In the genomic region with DNA sequence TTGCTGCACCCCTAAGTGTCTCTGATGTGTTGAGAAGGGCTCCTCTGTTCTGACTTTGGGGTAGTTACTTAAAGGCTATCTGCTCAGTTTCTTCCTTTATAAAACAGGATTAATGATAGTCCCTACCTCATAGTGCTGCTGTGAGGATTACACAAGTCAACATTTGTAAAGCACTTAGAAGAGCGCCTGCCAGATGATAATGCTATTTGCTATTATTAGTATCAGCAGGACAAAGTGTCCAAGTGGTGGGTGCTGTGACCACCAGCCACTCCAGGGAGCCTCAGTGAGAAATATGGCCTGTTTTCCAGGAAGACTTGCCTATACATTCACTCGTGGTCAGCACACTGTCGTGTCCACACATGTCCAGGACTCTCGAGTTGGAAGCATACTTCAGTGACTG, we compare ENCODE assay signal across 2 cellular contexts.
TF ChIP-seq lines count a peak whose summit lies in the region.

No MANE protein-coding gene starts in this region.

TF ChIP-seq in H1, 55 proteins besides CTCF, POLR2A, EP300 and RAD21:
- no peak for TF ChIP-seq HDAC6 (IDR thresholded peaks at IDR 0.05; ENCODE audit: low read depth, low read length)
- no peak for TF ChIP-seq CREB1 (IDR thresholded peaks at IDR 0.05)
- TF ChIP-seq SP2 (IDR thresholded peaks at IDR 0.05; ENCODE audit: low read length), result no peak
- no peak for TF ChIP-seq CHD1 (IDR thresholded peaks at IDR 0.05; ENCODE audit: low read depth, low read length)
- no peak for TF ChIP-seq KDM4A (IDR thresholded peaks at IDR 0.05; ENCODE audit: low read depth, low read length, severe bottlenecking)
- TF ChIP-seq TBP (IDR thresholded peaks at IDR 0.05; ENCODE audit: low read depth, low read length), result no peak
- no peak for TF ChIP-seq NANOG (IDR thresholded peaks at IDR 0.05; ENCODE audit: insufficient read depth, low read depth, low read length, poor library complexity, severe bottlenecking)
- TF ChIP-seq GABPA (IDR thresholded peaks at IDR 0.05; ENCODE audit: borderline replicate concordance, insufficient read depth, low read length), result no peak
- no peak for TF ChIP-seq SP1 (IDR thresholded peaks at IDR 0.05; ENCODE audit: low read depth, low read length)
- no peak for TF ChIP-seq SUZ12 (IDR thresholded peaks at IDR 0.05; ENCODE audit: low read length)
- TF ChIP-seq RFX5 (IDR thresholded peaks at IDR 0.05; ENCODE audit: borderline replicate concordance, low read depth, low read length), result no peak
- no peak for TF ChIP-seq PHF8 (conservative IDR thresholded peaks at IDR 0.05; ENCODE audit: low read depth, low read length)
- TF ChIP-seq, protein P1, sequence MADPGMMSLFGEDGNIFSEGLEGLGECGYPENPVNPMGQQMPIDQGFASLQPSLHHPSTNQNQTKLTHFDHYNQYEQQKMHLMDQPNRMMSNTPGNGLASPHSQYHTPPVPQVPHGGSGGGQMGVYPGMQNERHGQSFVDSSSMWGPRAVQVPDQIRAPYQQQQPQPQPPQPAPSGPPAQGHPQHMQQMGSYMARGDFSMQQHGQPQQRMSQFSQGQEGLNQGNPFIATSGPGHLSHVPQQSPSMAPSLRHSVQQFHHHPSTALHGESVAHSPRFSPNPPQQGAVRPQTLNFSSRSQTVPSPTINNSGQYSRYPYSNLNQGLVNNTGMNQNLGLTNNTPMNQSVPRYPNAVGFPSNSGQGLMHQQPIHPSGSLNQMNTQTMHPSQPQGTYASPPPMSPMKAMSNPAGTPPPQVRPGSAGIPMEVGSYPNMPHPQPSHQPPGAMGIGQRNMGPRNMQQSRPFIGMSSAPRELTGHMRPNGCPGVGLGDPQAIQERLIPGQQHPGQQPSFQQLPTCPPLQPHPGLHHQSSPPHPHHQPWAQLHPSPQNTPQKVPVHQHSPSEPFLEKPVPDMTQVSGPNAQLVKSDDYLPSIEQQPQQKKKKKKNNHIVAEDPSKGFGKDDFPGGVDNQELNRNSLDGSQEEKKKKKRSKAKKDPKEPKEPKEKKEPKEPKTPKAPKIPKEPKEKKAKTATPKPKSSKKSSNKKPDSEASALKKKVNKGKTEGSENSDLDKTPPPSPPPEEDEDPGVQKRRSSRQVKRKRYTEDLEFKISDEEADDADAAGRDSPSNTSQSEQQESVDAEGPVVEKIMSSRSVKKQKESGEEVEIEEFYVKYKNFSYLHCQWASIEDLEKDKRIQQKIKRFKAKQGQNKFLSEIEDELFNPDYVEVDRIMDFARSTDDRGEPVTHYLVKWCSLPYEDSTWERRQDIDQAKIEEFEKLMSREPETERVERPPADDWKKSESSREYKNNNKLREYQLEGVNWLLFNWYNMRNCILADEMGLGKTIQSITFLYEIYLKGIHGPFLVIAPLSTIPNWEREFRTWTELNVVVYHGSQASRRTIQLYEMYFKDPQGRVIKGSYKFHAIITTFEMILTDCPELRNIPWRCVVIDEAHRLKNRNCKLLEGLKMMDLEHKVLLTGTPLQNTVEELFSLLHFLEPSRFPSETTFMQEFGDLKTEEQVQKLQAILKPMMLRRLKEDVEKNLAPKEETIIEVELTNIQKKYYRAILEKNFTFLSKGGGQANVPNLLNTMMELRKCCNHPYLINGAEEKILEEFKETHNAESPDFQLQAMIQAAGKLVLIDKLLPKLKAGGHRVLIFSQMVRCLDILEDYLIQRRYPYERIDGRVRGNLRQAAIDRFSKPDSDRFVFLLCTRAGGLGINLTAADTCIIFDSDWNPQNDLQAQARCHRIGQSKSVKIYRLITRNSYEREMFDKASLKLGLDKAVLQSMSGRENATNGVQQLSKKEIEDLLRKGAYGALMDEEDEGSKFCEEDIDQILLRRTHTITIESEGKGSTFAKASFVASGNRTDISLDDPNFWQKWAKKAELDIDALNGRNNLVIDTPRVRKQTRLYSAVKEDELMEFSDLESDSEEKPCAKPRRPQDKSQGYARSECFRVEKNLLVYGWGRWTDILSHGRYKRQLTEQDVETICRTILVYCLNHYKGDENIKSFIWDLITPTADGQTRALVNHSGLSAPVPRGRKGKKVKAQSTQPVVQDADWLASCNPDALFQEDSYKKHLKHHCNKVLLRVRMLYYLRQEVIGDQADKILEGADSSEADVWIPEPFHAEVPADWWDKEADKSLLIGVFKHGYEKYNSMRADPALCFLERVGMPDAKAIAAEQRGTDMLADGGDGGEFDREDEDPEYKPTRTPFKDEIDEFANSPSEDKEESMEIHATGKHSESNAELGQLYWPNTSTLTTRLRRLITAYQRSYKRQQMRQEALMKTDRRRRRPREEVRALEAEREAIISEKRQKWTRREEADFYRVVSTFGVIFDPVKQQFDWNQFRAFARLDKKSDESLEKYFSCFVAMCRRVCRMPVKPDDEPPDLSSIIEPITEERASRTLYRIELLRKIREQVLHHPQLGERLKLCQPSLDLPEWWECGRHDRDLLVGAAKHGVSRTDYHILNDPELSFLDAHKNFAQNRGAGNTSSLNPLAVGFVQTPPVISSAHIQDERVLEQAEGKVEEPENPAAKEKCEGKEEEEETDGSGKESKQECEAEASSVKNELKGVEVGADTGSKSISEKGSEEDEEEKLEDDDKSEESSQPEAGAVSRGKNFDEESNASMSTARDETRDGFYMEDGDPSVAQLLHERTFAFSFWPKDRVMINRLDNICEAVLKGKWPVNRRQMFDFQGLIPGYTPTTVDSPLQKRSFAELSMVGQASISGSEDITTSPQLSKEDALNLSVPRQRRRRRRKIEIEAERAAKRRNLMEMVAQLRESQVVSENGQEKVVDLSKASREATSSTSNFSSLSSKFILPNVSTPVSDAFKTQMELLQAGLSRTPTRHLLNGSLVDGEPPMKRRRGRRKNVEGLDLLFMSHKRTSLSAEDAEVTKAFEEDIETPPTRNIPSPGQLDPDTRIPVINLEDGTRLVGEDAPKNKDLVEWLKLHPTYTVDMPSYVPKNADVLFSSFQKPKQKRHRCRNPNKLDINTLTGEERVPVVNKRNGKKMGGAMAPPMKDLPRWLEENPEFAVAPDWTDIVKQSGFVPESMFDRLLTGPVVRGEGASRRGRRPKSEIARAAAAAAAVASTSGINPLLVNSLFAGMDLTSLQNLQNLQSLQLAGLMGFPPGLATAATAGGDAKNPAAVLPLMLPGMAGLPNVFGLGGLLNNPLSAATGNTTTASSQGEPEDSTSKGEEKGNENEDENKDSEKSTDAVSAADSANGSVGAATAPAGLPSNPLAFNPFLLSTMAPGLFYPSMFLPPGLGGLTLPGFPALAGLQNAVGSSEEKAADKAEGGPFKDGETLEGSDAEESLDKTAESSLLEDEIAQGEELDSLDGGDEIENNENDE (IDR thresholded peaks at IDR 0.05; ENCODE audit: insufficient replicate concordance, low read length), result no peak

TF ChIP-seq in neural cell, 6 proteins besides CTCF, POLR2A, EP300 and RAD21:
- no peak for TF ChIP-seq TAF1 (IDR thresholded peaks at IDR 0.05; ENCODE audit: low read depth)
- TF ChIP-seq REST (IDR thresholded peaks at IDR 0.05; ENCODE audit: borderline replicate concordance), result no peak
- TF ChIP-seq SMC3 (conservative IDR thresholded peaks at IDR 0.05; ENCODE audit: poor library complexity), result no peak
- no peak for TF ChIP-seq MXI1 (conservative IDR thresholded peaks at IDR 0.05; ENCODE audit: poor library complexity, severe bottlenecking)
- no peak for TF ChIP-seq EZH2 (IDR thresholded peaks at IDR 0.05; ENCODE audit: borderline replicate concordance, insufficient read depth, low read length, poor library complexity, severe bottlenecking)
TF ChIP-seq in neural cell: peak in this region for 0.
